ENCODE assay signal across 23 cellular contexts in genomic region chr16:58651965-58652348, GRCh38. TPM values are rescaled to one million over a fixed set of nuclear protein-coding genes. Genes with fewer than 3 reads are reported as not detected.
DNase-seq lines count a peak whose midpoint lies in the region; ATAC-seq, FAIRE-seq and TF ChIP-seq lines count a peak whose summit lies in the region.
"Had no signal": no experiment of that assay in that cellular context is flagged by ENCODE, and none has a peak within 500 bp of the region (broad histone marks: within the 10 kb centered on the region; RNA-seq: fewer than 3 reads in every experiment).

No MANE protein-coding gene starts in this region.

- no peak for TF ChIP-seq CTCF in AG04449 (IDR thresholded peaks at IDR 0.05; ENCODE audit: insufficient read depth, low read length, missing control alignments)
- no peak for TF ChIP-seq CTCF in fibroblast of the aortic adventitia (IDR thresholded peaks at IDR 0.05; ENCODE audit: insufficient read depth, low read length)
- TF ChIP-seq CTCF in GM23338 (conservative IDR thresholded peaks at IDR 0.05; ENCODE audit: low read depth in 2 of 2): no peak

- CTCF ChIA-PET in AG04449 (lab: Yijun Ruan, JAX): interaction anchor here (0.7 to 4.5 kb wide), 6 partner anchors 10 to 315 kb away, joined by 3 to 24 read pairs (median 5); no protein-coding TSS in a partner anchor

- POLR2A ChIA-PET in AG04449 (lab: Yijun Ruan, JAX): no interaction called here

- H3K79me2 ChIP-seq in GM23338 (replicated peaks; ENCODE audit: insufficient read depth): no peaks in the 10 kb centered on the region

- 0 out of 2 replicates have a peak, but pooled peaks cover 5% of the 10 kb centered on the region for H3K4me1 ChIP-seq in GM23338 (ENCODE audit: insufficient read depth)

- no peaks in the 10 kb centered on the region for H3K9me3 Mint-ChIP-seq in GM23338
- H3K9me3 Mint-ChIP-seq: activated CD4-positive, alpha-beta T cell treated with anti-CD3 and anti-CD28 coated beads, Interleukin-2, amount 10 ng/mL, durations not matched to agents 24 days and 14 days; activated naive CD8-positive, alpha-beta T cell treated with anti-CD3 and anti-CD28 coated beads, Interleukin-2, amount 10 ng/mL, durations not matched to agents 7 days and 5 days had no signal

- no peaks in the 10 kb centered on the region for H4K20me1 ChIP-seq in GM23338 (replicated peaks; ENCODE audit: insufficient read depth)

- no peak overlapping the region for H3K4me2 ChIP-seq in GM23338
- H3K4me2 ChIP-seq: PC-9 had no signal

- H3K27ac ChIP-seq in GM23338 (ENCODE audit: low read depth): no peak overlapping the region
- H3K27ac ChIP-seq: PC-9 had no signal

- no peaks in the 10 kb centered on the region for H3K36me3 ChIP-seq in GM23338 (ENCODE audit: insufficient read depth)

- H3K9me2 ChIP-seq in GM23338 (ENCODE audit: insufficient read depth): no peaks in the 10 kb centered on the region

- no peaks in the 10 kb centered on the region; the same call in 1 of the 2 replicates for H3K27me3 ChIP-seq in GM23338 (ENCODE audit: insufficient read depth)

- peaks cover 5% of the 10 kb centered on the region; the same call in 2 of the 3 replicates for H3K4me1 Mint-ChIP-seq in GM23338
- H3K4me1 Mint-ChIP-seq: activated CD4-positive, alpha-beta T cell treated with anti-CD3 and anti-CD28 coated beads, Interleukin-2, amount 10 ng/mL, durations not matched to agents 24 days and 14 days; activated CD8-positive, alpha-beta memory T cell treated with anti-CD3 and anti-CD28 coated beads, Interleukin-2, amount 10 ng/mL, durations not matched to agents 7 days and 5 days; activated naive CD8-positive, alpha-beta T cell treated with anti-CD3 and anti-CD28 coated beads, Interleukin-2, amount 10 ng/mL, durations not matched to agents 7 days and 5 days had no signal

- no peaks in the 10 kb centered on the region for H3K36me3 Mint-ChIP-seq in GM23338 (ENCODE audit: low read depth)
- H3K36me3 Mint-ChIP-seq: activated CD8-positive, alpha-beta memory T cell treated with anti-CD3 and anti-CD28 coated beads, Interleukin-2, amount 10 ng/mL, durations not matched to agents 7 days and 5 days; activated naive CD8-positive, alpha-beta T cell treated with anti-CD3 and anti-CD28 coated beads, Interleukin-2, amount 10 ng/mL, durations not matched to agents 7 days and 5 days had no signal

- H3F3A ChIP-seq in GM23338 (replicated peaks; ENCODE audit: low read depth): no peaks in the 10 kb centered on the region

- no peak overlapping the region for H3K4me3 Mint-ChIP-seq in GM23338
- H3K4me3 Mint-ChIP-seq: activated CD4-positive, alpha-beta T cell treated with anti-CD3 and anti-CD28 coated beads, Interleukin-2, amount 10 ng/mL, durations not matched to agents 24 days and 14 days; activated CD8-positive, alpha-beta memory T cell treated with anti-CD3 and anti-CD28 coated beads, Interleukin-2, amount 10 ng/mL, durations not matched to agents 7 days and 5 days; activated naive CD8-positive, alpha-beta T cell treated with anti-CD3 and anti-CD28 coated beads, Interleukin-2, amount 10 ng/mL, durations not matched to agents 7 days and 5 days had no signal

- peak; percentile 40 for DNase-seq in AG04449 (ENCODE audit: low read depth, low spot score)
- no peak for DNase-seq in H54 (ENCODE audit: insufficient read length, low spot score)
- DNase-seq in astrocyte of the hippocampus (ENCODE audit: low read depth, low spot score): peak; percentile 73
- peak; percentile 37 for DNase-seq in fibroblast of the aortic adventitia (ENCODE audit: low read depth)
- DNase-seq in GM23338 (ENCODE audit: low spot score): no peak
- DNase-seq in COLO829 (ENCODE audit: low spot score): no peak
- no peak for DNase-seq in NCI-H1694 treated with DMSO at 0.1 percent for 48 hours (lab: John Stamatoyannopoulos, UW)
- no peak for DNase-seq in activated effector memory CD4-positive, alpha-beta T cell treated with Interleukin-2 at 50 U/mL for 16 hours
- DNase-seq: activated CD4-positive, alpha-beta T cell treated with anti-CD3 and anti-CD28 coated beads, Interleukin-2, amount 10 ng/mL, durations not matched to agents 24 days and 14 days; activated CD8-positive, alpha-beta memory T cell treated with anti-CD3 and anti-CD28 coated beads, Interleukin-2, amount 10 ng/mL, durations not matched to agents 7 days and 5 days; activated naive CD8-positive, alpha-beta T cell treated with anti-CD3 and anti-CD28 coated beads, Interleukin-2, amount 10 ng/mL, durations not matched to agents 7 days and 5 days; C1 segment of cervical spinal cord; hippocampal formation; Karpas-422; NCI-H1092 treated with DMSO at 0.1 percent for 48 hours; NCI-H2029 treated with DMSO at 0.1 percent for 48 hours; NCI-H345; PC-9; SHP77 treated with DMSO at 0.1 percent for 48 hours; stimulated activated CD4-positive, alpha-beta T cell treated with anti-CD3 and anti-CD28 coated beads, Interleukin-15, amount 100 ng/mL, for 24 hours; T-helper 1 cell had no signal

- no peak for TF ChIP-seq POLR2A in H54 (IDR thresholded peaks at IDR 0.05; ENCODE audit: low read depth, low read length)

- no peak for ATAC-seq in GM23338
- ATAC-seq: activated CD8-positive, alpha-beta memory T cell treated with anti-CD3 and anti-CD28 coated beads, Interleukin-2, amount 10 ng/mL, durations not matched to agents 7 days and 5 days; sciatic nerve had no signal

- peaks cover 5% of the 10 kb centered on the region for H3K27me3 Mint-ChIP-seq in GM23338 (ENCODE audit: insufficient read depth, low read depth, poor library complexity)
- H3K27me3 Mint-ChIP-seq: activated naive CD8-positive, alpha-beta T cell treated with anti-CD3 and anti-CD28 coated beads, Interleukin-2, amount 10 ng/mL, durations not matched to agents 7 days and 5 days had no signal

- no peak overlapping the region for H2AFZ ChIP-seq in GM23338
- H2AFZ ChIP-seq: PC-9 had no signal

- H3K4me3 ChIP-seq in AG04449 (ENCODE audit: low read depth, low read length) (no peak overlapping the region), fibroblast of the aortic adventitia (ENCODE audit: low read depth, low read length) (no peak overlapping the region), GM23338 (no peak overlapping the region)
- H3K4me3 ChIP-seq: PC-9 had no signal

- peak; percentile 53 for FAIRE-seq in H54 (lab: Jason Lieb, UNC)
- FAIRE-seq: frontal cortex had no signal

- no peak overlapping the region for H3K27ac Mint-ChIP-seq in GM23338
- H3K27ac Mint-ChIP-seq: activated CD4-positive, alpha-beta T cell treated with anti-CD3 and anti-CD28 coated beads, Interleukin-2, amount 10 ng/mL, durations not matched to agents 24 days and 14 days; activated CD8-positive, alpha-beta memory T cell treated with anti-CD3 and anti-CD28 coated beads, Interleukin-2, amount 10 ng/mL, durations not matched to agents 7 days and 5 days; activated naive CD8-positive, alpha-beta T cell treated with anti-CD3 and anti-CD28 coated beads, Interleukin-2, amount 10 ng/mL, durations not matched to agents 7 days and 5 days had no signal

TF ChIP-seq in GM23338, 12 proteins besides CTCF, POLR2A, EP300 and RAD21 (continues in another document):
- TF ChIP-seq EZH2phosphoT487 (IDR thresholded peaks at IDR 0.05; ENCODE audit: unreplicated experiment): no peak
- no peak for TF ChIP-seq NANOG (IDR thresholded peaks at IDR 0.05; ENCODE audit: borderline replicate concordance)
- TF ChIP-seq ZNF114 (CRISPR knock-in tag; IDR thresholded peaks at IDR 0.05): no peak
- TF ChIP-seq POLR2AphosphoS5 (IDR thresholded peaks at IDR 0.05; ENCODE audit: low read depth): no peak

RNA-seq across cellular contexts. Expression of gene CNOT1, which starts 22.3 kb away (rescaled TPM):
- 78.1 and 136 TPM in 2 replicates for total RNA-seq in fibroblast of the aortic adventitia (ENCODE audit: low replicate concordance)
- total RNA-seq in GM23338 (2014; rRNA removed; shearing (Covaris generic)): 298 and 319 TPM in 2 replicates
- polyA plus RNA-seq in GM23338 (2016; fragmentation: Nextera tagmentation; extraction: Ambion mirVana): 46.4 and 59.2 TPM in 2 replicates

RNA-seq across cellular contexts. Expression of gene SLC38A7, which starts 32.6 kb away (rescaled TPM):
- total RNA-seq in fibroblast of the aortic adventitia (ENCODE audit: low replicate concordance): 17.3 and 27.4 TPM in 2 replicates
- total RNA-seq in GM23338 (2014; rRNA removed; shearing (Covaris generic)): 22.9 and 27.8 TPM in 2 replicates
- 13.6 and 13.9 TPM in 2 replicates for polyA plus RNA-seq in GM23338 (2016; fragmentation: Nextera tagmentation; extraction: Ambion mirVana)

Comparison
In these comparisons a context has a peak if more than half of its experiments do, and no peak if none do; other contexts are left out.
1. DNase-seq: peak in AG04449 (single experiment), astrocyte of the hippocampus (single experiment) and fibroblast of the aortic adventitia (single experiment); none in H54 (single experiment), GM23338 (single experiment), COLO829 (single experiment), NCI-H1694 treated with DMSO at 0.1 percent for 48 hours (single experiment) and activated effector memory CD4-positive, alpha-beta T cell treated with Interleukin-2 at 50 U/mL for 16 hours (single experiment).